In genomic region chr19:13056052-13056660, GRCh38 we compare ENCODE assay signal across 9 cellular contexts. TPM values are rescaled to one million over a fixed set of nuclear protein-coding genes. Genes with fewer than 3 reads are reported as not detected.
A peak's percentile ranks its signal among the peaks of the same experiment; 100 is the strongest.
DNase-seq lines count a peak whose midpoint lies in the region; ATAC-seq and TF ChIP-seq lines count a peak whose summit lies in the region.
"Had no signal": no experiment of that assay in that cellular context is flagged by ENCODE, and none has a peak within 500 bp of the region (broad histone marks: within the 10 kb centered on the region; RNA-seq: fewer than 3 reads in every experiment).

No MANE protein-coding gene starts in this region.

- H3K9me3 ChIP-seq in MG63: no peaks in the 10 kb centered on the region
- H3K9me3 ChIP-seq in endodermal cell (ENCODE audit: control insufficient read depth, low read length): no peaks in the 10 kb centered on the region

- H3K36me3 Mint-ChIP-seq in endodermal cell (ENCODE audit: low read depth): no peaks in the 10 kb centered on the region
- H3K36me3 Mint-ChIP-seq: CD4-positive, CD25-positive, alpha-beta regulatory T cell had no signal

- H3K9me3 Mint-ChIP-seq in endodermal cell: no peaks in the 10 kb centered on the region
- H3K9me3 Mint-ChIP-seq: CD4-positive, CD25-positive, alpha-beta regulatory T cell had no signal

- H3K4me3 Mint-ChIP-seq in endodermal cell: peak overlapping the region; percentile 8
- H3K4me3 Mint-ChIP-seq: CD4-positive, CD25-positive, alpha-beta regulatory T cell had no signal

- peak; percentile 96 for DNase-seq in A172 (ENCODE audit: low spot score)
- peak; percentile 99 for DNase-seq in MG63
- peak; percentile 84 for DNase-seq in endodermal cell
- DNase-seq in mucosa of gallbladder (ENCODE audit: low spot score): peak; percentile 65
- DNase-seq in SHP77 treated with DMSO at 0.1 percent for 48 hours (lab: John Stamatoyannopoulos, UW): no peak
- DNase-seq: CD4-positive, CD25-positive, alpha-beta regulatory T cell had no signal

- peaks cover 28% of the 10 kb centered on the region for H3K4me1 Mint-ChIP-seq in endodermal cell

- no peak overlapping the region for H3K9ac ChIP-seq in endodermal cell (ENCODE audit: extremely low read depth, low read length, poor library complexity, severe bottlenecking)

- H3K4me3 ChIP-seq in MG63: peak overlapping the region; percentile 4; the same call in 1 of the 2 replicates
- H3K4me3 ChIP-seq in endodermal cell (ENCODE audit: low read length): no peak overlapping the region

- H3K27me3 Mint-ChIP-seq in endodermal cell (ENCODE audit: insufficient read depth): peaks cover 95% of the 10 kb centered on the region

- H3K36me3 ChIP-seq in MG63 (peaks cover 61% of the 10 kb centered on the region), endodermal cell (ENCODE audit: control insufficient read depth, insufficient read depth, low read length) (no peaks in the 10 kb centered on the region)

- H3K27ac Mint-ChIP-seq in endodermal cell: no peak overlapping the region

- H3K27ac ChIP-seq in endodermal cell (ENCODE audit: low read depth, low read length): peak overlapping the region; percentile 38

- no peak for TF ChIP-seq CTCF in endodermal cell (conservative IDR thresholded peaks at IDR 0.05)

- WGBS in endodermal cell (ENCODE audit: insufficient coverage in 1 of 2, insufficient read length in 1 of 2), 2 experiments: 36 to 37% methylated on average over 10 to 17 of the region's 17 CpGs

- H3K27me3 ChIP-seq in MG63: no peaks in the 10 kb centered on the region
- peaks cover 88% of the 10 kb centered on the region for H3K27me3 ChIP-seq in endodermal cell (ENCODE audit: control insufficient read depth, insufficient read depth, low read length, poor library complexity, severe bottlenecking)

- ATAC-seq in HG02623 (IDR thresholded peaks at IDR 0.05; ENCODE audit: unreplicated experiment) (no peak), GM18907 (IDR thresholded peaks at IDR 0.05; ENCODE audit: unreplicated experiment) (no peak), GM21717 (IDR thresholded peaks at IDR 0.05; ENCODE audit: unreplicated experiment) (no peak)

- peaks cover 25% of the 10 kb centered on the region for H3K4me1 ChIP-seq in endodermal cell (ENCODE audit: control insufficient read depth, insufficient read depth, low read length)

RNA-seq across cellular contexts. Expression of gene LYL1, which starts 46.5 kb away (rescaled TPM):
- total RNA-seq in A172 (2014; rRNA removed; shearing (Covaris generic)): not detected in 2 replicates
- not detected in 2 replicates for total RNA-seq in MG63 (2014; rRNA removed; shearing (Covaris generic); ENCODE audit: low replicate concordance)
- 1 to 10 TPM; 1.9 to 2.0 TPM for total RNA-seq in endodermal cell
- polyA plus RNA-seq in endodermal cell (2013, experiment 1 of 2): 1.00 TPM
- polyA plus RNA-seq in endodermal cell (2013, experiment 2 of 2): 1.1 TPM
- total RNA-seq in mucosa of gallbladder: 11.7 TPM
